Comparison of ENCODE assay signal across 28 cellular contexts in genomic region chr11:19957301-19957985, GRCh38.
DNase-seq lines count a peak whose midpoint lies in the region; ATAC-seq and TF ChIP-seq lines count a peak whose summit lies in the region.
"Had no signal": no experiment of that assay in that cellular context is flagged by ENCODE, and none has a peak within 500 bp of the region (broad histone marks: within the 10 kb centered on the region; RNA-seq: fewer than 3 reads in every experiment).

No MANE protein-coding gene starts in this region.

- H3K9me3 ChIP-seq in upper lobe of right lung, result no peaks in the 10 kb centered on the region
- H3K9me3 ChIP-seq: stomach, thyroid gland had no signal

- peaks cover 17% of the 10 kb centered on the region for H3K4me1 ChIP-seq in upper lobe of right lung

- H3K36me3 ChIP-seq in upper lobe of right lung, result no peaks in the 10 kb centered on the region
- H3K36me3 ChIP-seq: thyroid gland had no signal

- no peak for TF ChIP-seq CTCF in chondrocyte (IDR thresholded peaks at IDR 0.05)
- no peak for TF ChIP-seq CTCF in upper lobe of right lung (IDR thresholded peaks at IDR 0.05)

- H3K36me3 Mint-ChIP-seq in chondrocyte (ENCODE audit: low read depth), result peaks cover 11% of the 10 kb centered on the region
- H3K36me3 Mint-ChIP-seq: activated naive CD4-positive, alpha-beta T cell treated with anti-CD3 and anti-CD28 coated beads, Interleukin-2, amount 50 U/mL, for 72 hours; memory B cell; naive B cell had no signal

- peak overlapping the region; percentile 29 for H3K27ac Mint-ChIP-seq in chondrocyte (ENCODE audit: unreplicated experiment)
- H3K27ac Mint-ChIP-seq: activated CD8-positive, alpha-beta T cell treated with anti-CD3 and anti-CD28 coated beads for 36 hours; activated naive CD4-positive, alpha-beta T cell treated with anti-CD3 and anti-CD28 coated beads, Interleukin-2, amount 50 U/mL, for 72 hours; activated T-helper 2 cell treated with anti-CD3 and anti-CD28 coated beads, Interferon-gamma antibody, Interleukin-2, Interleukin-4, amounts not matched to agents 10 μg/mL and 5 μg/mL and 100 μg/mL, durations not matched to agents 14 hours and 24 hours and 36 hours; GM23338; memory B cell had no signal

- H3K9me3 Mint-ChIP-seq in chondrocyte (ENCODE audit: low read depth), result no peaks in the 10 kb centered on the region
- H3K9me3 Mint-ChIP-seq: activated CD8-positive, alpha-beta T cell treated with anti-CD3 and anti-CD28 coated beads for 36 hours; activated naive CD4-positive, alpha-beta T cell treated with anti-CD3 and anti-CD28 coated beads, Interleukin-2, amount 50 U/mL, for 72 hours; activated T-helper 2 cell treated with anti-CD3 and anti-CD28 coated beads, Interferon-gamma antibody, Interleukin-2, Interleukin-4, amounts not matched to agents 10 μg/mL and 5 μg/mL and 100 μg/mL, durations not matched to agents 14 hours and 24 hours and 36 hours; GM23338; memory B cell; naive B cell had no signal

- DNase-seq in cardiac septum (ENCODE audit: low spot score) (peak; percentile 68), Right ventricle myocardium inferior (ENCODE audit: missing footprints) (no peak), chondrocyte (ENCODE audit: low spot score) (no peak), kidney glomerular epithelial cell (lab: John Stamatoyannopoulos, UW) (peak; percentile 18), nucleus accumbens (lab: John Stamatoyannopoulos, UW) (no peak), upper lobe of right lung (no peak)
- DNase-seq in activated CD4-positive, alpha-beta T cell treated with anti-CD3 and anti-CD28 coated beads, Interleukin-2, amount 50 U/mL, for 4 hours, result no peak
- DNase-seq: activated CD8-positive, alpha-beta T cell treated with anti-CD3 and anti-CD28 coated beads for 36 hours; aorta; cerebellar nuclear complex; DMS153; glutamatergic neuron; naive B cell; NCI-H187; NCI-H2171; NCI-H524 treated with DMSO at 0.1 percent for 48 hours; occipital lobe; SIG-M5; stimulated activated CD8-positive, alpha-beta memory T cell treated with anti-CD3 and anti-CD28 coated beads, Interleukin-4, amount 100 ng/mL, for 48 hours; stomach; thyroid gland had no signal

- ATAC-seq in Right ventricle myocardium inferior (no peak), upper lobe of right lung (no peak), HG03025 (IDR thresholded peaks at IDR 0.05; ENCODE audit: low FRiP score, unreplicated experiment) (no peak)
- ATAC-seq: activated CD4-positive, CD25-positive, alpha-beta regulatory T cell treated with anti-CD3 and anti-CD28 coated beads, Interleukin-2, amount 50 U/mL, for 24 hours; activated CD8-positive, alpha-beta T cell treated with anti-CD3 and anti-CD28 coated beads for 36 hours; activated naive CD4-positive, alpha-beta T cell treated with anti-CD3 and anti-CD28 coated beads, Interleukin-2, amount 50 U/mL, for 72 hours; GM23338 had no signal

- H3K4me3 ChIP-seq in upper lobe of right lung, result no peak overlapping the region
- H3K4me3 ChIP-seq: GM23338, skin epidermis, stomach, thyroid gland had no signal

- H3K27me3 Mint-ChIP-seq in chondrocyte (ENCODE audit: low read depth), result no peaks in the 10 kb centered on the region

- intact Hi-C loops in cardiac septum (cut with DNase I) (loop anchor here (5.0 kb wide), 1 partner anchor 80 kb away; no protein-coding TSS in a partner anchor), Right ventricle myocardium inferior (cut with DNase I) (loop anchor here (5.0 kb wide), 1 partner anchor 45 kb away; no protein-coding TSS in a partner anchor), upper lobe of right lung (cut with DNase I) (loop anchor here (10.0 kb wide), 1 partner anchor 147 kb away; no protein-coding TSS in a partner anchor)

- no peak overlapping the region for H3K4me3 Mint-ChIP-seq in chondrocyte (ENCODE audit: unreplicated experiment)
- H3K4me3 Mint-ChIP-seq: activated CD8-positive, alpha-beta T cell treated with anti-CD3 and anti-CD28 coated beads for 36 hours; GM23338; memory B cell; naive B cell had no signal

- peaks cover 74% of the 10 kb centered on the region for H3K4me1 Mint-ChIP-seq in chondrocyte (ENCODE audit: low read depth)

- H3K27me3 ChIP-seq in upper lobe of right lung, result no peaks in the 10 kb centered on the region
- H3K27me3 ChIP-seq: stomach, thyroid gland had no signal

- no peak overlapping the region for H3K27ac ChIP-seq in upper lobe of right lung
- H3K27ac ChIP-seq: thyroid gland had no signal

Comparison
In these comparisons a context has a peak if more than half of its experiments do, and no peak if none do; other contexts are left out.
1. DNase-seq: peak in cardiac septum (single experiment) and kidney glomerular epithelial cell (single experiment); none in Right ventricle myocardium inferior (single experiment), chondrocyte (single experiment), nucleus accumbens (0 of 56), upper lobe of right lung (single experiment) and activated CD4-positive, alpha-beta T cell treated with anti-CD3 and anti-CD28 coated beads, Interleukin-2, amount 50 U/mL, for 4 hours (0 of 2).